ENCODE assay signal across 8 cellular contexts in the genomic region with DNA sequence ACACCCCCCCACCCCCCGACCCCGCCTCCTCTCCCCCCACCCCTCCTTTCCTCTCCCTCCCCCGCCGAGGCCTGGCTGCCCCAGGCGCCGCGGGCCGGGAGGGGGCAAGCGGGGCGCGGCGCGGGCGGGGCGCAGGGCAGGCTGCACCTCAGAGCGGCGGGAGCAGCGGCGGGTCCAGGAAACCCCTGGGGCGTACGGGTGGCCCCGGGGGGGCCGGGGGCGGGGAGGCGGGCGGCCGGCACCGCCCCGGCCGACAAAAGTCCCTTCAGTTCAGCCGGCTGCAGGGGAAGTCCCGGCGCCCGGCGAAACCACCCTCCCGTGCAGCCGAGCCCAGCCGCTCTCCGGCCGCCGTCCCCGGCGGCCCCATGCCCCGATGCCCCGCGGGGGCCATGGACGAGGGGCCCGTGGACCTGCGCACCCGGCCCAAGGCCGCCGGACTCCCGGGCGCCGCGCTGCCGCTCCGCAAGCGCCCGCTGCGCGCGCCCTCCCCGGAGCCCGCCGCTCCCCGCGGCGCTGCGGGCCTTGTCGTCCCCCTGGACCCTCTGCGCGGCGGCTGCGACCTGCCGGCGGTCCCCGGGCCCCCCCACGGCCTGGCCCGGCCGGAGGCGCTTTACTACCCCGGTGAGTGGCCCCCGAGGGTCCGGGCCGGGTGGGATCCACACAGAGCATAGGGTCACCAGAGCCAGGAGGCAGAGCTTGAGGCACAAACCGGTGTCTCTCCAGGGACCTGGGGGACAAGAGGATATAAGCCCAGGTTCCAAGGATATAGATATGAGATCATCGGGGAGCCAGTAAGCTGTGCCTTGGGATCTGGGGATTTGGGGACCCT. TPM values are rescaled to one million over a fixed set of nuclear protein-coding genes. Genes with fewer than 3 reads are reported as not detected.
A peak's percentile ranks its signal among the peaks of the same experiment; 100 is the strongest.
DNase-seq lines count a peak whose midpoint lies in the region; ATAC-seq and TF ChIP-seq lines count a peak whose summit lies in the region.

TSS of gene BCL3 (plus strand) at position 283 of the 829 bp plus-strand sequence. CDS start at position 366, 83 bp downstream.

- peak within 1 kb of the TSS; percentile 91 for H3K4me3 ChIP-seq in thoracic aorta

- ATAC-seq in GM21529 (IDR thresholded peaks at IDR 0.05; ENCODE audit: unreplicated experiment) (peak; percentile 25), thoracic aorta (ENCODE audit: insufficient number of reproducible peaks, low FRiP score, low read depth) (no peak)

- peaks cover 90% of the 10 kb centered on the region for H3K27me3 Mint-ChIP-seq in nephron progenitor cell (ENCODE audit: low read depth, poor library complexity)

- peaks cover 37% of the 10 kb centered on the region for H3K4me1 Mint-ChIP-seq in nephron progenitor cell

- peak within 1 kb of the TSS; percentile 88 to 92 for H3K27ac ChIP-seq in thoracic aorta

- no peaks in the 10 kb centered on the region for H3K36me3 Mint-ChIP-seq in nephron progenitor cell (ENCODE audit: low read depth)

- H3K9me3 Mint-ChIP-seq in nephron progenitor cell = no peaks in the 10 kb centered on the region

- no peak within 1 kb of the TSS for H3K27ac Mint-ChIP-seq in nephron progenitor cell

- no peaks in the 10 kb centered on the region for H3K27me3 ChIP-seq in thoracic aorta (replicated peaks; ENCODE audit: insufficient read depth)

- peak within 1 kb of the TSS; percentile 93 for H3K4me3 Mint-ChIP-seq in nephron progenitor cell

- peaks cover 3% of the 10 kb centered on the region for H3K36me3 ChIP-seq in thoracic aorta

- H3K9me3 ChIP-seq in thoracic aorta = no peaks in the 10 kb centered on the region

- DNase-seq in CD1c-positive myeloid dendritic cell (ENCODE audit: extremely low spot score) = peak; percentile 80
- DNase-seq in NCI-H774 (lab: John Stamatoyannopoulos, UW) = peak; percentile 20
- peak; percentile 81 for DNase-seq in activated T-cell treated with anti-CD3 and anti-CD28 coated beads, Interleukin-2, amount 50 U/mL, for 1 hour
- DNase-seq in fibroblast of gingiva (ENCODE audit: low read depth) = peak; percentile 86
- peak; percentile 52 for DNase-seq in nephron progenitor cell
- DNase-seq in thoracic aorta (ENCODE audit: low spot score) = no peak
- no peak for DNase-seq in middle frontal gyrus (ENCODE audit: extremely low spot score, low spot score)

- TF ChIP-seq CTCF in nephron progenitor cell (IDR thresholded peaks at IDR 0.05) (no peak), thoracic aorta (IDR thresholded peaks at IDR 0.05) (no peak)

- peaks cover 44 to 72% of the 10 kb centered on the region in 2 donors for H3K4me1 ChIP-seq in thoracic aorta (ENCODE audit: control insufficient read depth in 1 of 2, low read depth in 2 of 2)

RNA-seq across cellular contexts. Expression of gene BCL3, which starts in this region (rescaled TPM):
- total RNA-seq in thoracic aorta = 10 to 100 TPM; 43.1 to 77.9 TPM

Comparison
In these comparisons a context has a peak if more than half of its experiments do, and no peak if none do; other contexts are left out.
1. DNase-seq: peak in CD1c-positive myeloid dendritic cell (single experiment), NCI-H774 (single experiment), activated T-cell treated with anti-CD3 and anti-CD28 coated beads, Interleukin-2, amount 50 U/mL, for 1 hour (single experiment), fibroblast of gingiva (single experiment) and nephron progenitor cell (single experiment); none in thoracic aorta (single experiment) and middle frontal gyrus (single experiment).